ENCODE assay signal across 1 cellular context in genomic region chr4:88335092-88335665, GRCh38.
TF ChIP-seq lines count a peak whose summit lies in the region.

No MANE protein-coding gene starts in this region.

TF ChIP-seq in H1, 55 proteins besides CTCF, POLR2A, EP300 and RAD21 (continued from another document):
- no peak for TF ChIP-seq BACH1 (IDR thresholded peaks at IDR 0.05; ENCODE audit: low read length)
- TF ChIP-seq FOSL1 (IDR thresholded peaks at IDR 0.05; ENCODE audit: insufficient read depth, low read depth, low read length), result no peak
- TF ChIP-seq TEAD4 (IDR thresholded peaks at IDR 0.05; ENCODE audit: low read depth, low read length), result no peak
